In the genomic region with DNA sequence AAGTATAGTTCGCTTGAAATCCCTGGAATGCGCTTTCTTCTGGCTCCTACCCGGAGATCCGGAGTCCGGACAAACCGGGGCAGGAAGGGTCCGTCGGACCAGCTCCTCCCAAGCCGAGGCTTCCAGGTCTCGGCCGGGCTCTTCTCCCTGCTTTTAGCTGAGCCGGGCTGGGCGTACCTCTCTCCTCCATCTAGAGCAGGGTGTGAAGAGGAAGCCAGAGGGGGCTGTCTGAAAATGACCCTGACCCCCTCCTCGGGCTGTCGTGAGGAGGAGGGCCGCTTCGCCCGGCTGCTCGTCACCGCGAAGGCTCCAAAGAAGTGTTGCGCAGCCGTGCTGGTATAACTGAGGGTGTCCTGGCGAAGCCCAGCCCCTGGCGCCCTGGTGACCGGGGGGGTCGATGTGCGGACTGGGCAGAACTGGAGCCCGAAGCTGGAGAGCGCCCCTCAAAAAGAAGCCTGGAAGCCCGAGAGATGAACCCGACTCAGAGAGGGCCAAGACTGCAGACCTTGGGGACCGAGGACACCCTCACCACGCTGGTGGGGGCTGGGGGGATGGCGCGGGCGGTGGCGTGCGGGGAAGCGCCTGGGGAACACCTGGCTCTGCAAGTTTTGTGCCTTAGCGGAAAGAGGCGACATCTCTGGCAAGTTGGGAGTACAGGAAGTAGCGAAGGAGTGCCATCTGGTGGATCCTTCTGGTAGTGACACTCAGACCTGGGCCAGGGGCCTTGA, we compare ENCODE assay signal across 7 cellular contexts. TPM values are rescaled to one million over a fixed set of nuclear protein-coding genes. Genes with fewer than 3 reads are reported as not detected.
DNase-seq lines count a peak whose midpoint lies in the region; ATAC-seq, FAIRE-seq and TF ChIP-seq lines count a peak whose summit lies in the region.

No MANE protein-coding gene starts in this region.

- H3K9ac ChIP-seq in HUES6 (ENCODE audit: low read length): peak overlapping the region; percentile 37
- H3K9ac ChIP-seq in fibroblast of lung (ENCODE audit: insufficient read depth, low read length): peak overlapping the region; percentile 52

- no peak for TF ChIP-seq POLR2A in GM12891 (IDR thresholded peaks at IDR 0.05; ENCODE audit: low read depth, low read length)

- H3K4me1 ChIP-seq in HUES6 (ENCODE audit: control insufficient read depth, insufficient read depth, low read length): peaks cover 28% of the 10 kb centered on the region
- H3K4me1 ChIP-seq in PC-9 (replicated peaks; ENCODE audit: insufficient read depth): peaks cover 16% of the 10 kb centered on the region
- H3K4me1 ChIP-seq in fibroblast of lung (ENCODE audit: control insufficient read depth, extremely low read depth, insufficient read depth, low read length): peaks cover 7% of the 10 kb centered on the region

- BruUV-seq in PC-9 (replicated peaks; lab: Mats Ljungman, UMichigan): TSS peak; percentile 72

- POLR2A ChIA-PET in PC-9 (lab: Charles Lee; ENCODE audit: unreplicated experiment): interaction anchor here (0.5 to 0.6 kb wide), 3 partner anchors 9 to 1047 kb away, joined by 3 to 7 read pairs (median 5); no protein-coding TSS in a partner anchor
- POLR2A ChIA-PET in naive thymus-derived CD8-positive, alpha-beta T cell (lab: Charles Lee): interaction anchor here (1.0 kb wide), 1 partner anchor 26 kb away, joined by 5 read pairs; no protein-coding TSS in a partner anchor

- H3K27ac ChIP-seq in HUES6 (ENCODE audit: low read depth, low read length) (no peak overlapping the region), PC-9 (no peak overlapping the region), fibroblast of lung (ENCODE audit: insufficient read depth, low read length) (peak overlapping the region; percentile 56)

- H3K9me3 ChIP-seq in HUES6 (ENCODE audit: control insufficient read depth, insufficient read depth, low read depth, low read length) (no peaks in the 10 kb centered on the region), PC-9 (ENCODE audit: insufficient read depth, low read depth) (no peaks in the 10 kb centered on the region), fibroblast of lung (ENCODE audit: control insufficient read depth, insufficient read depth, low read depth, low read length) (no peaks in the 10 kb centered on the region)

- peak; percentile 79 for FAIRE-seq in GM12891 (lab: Jason Lieb, UNC)

- H3K36me3 Mint-ChIP-seq in naive thymus-derived CD8-positive, alpha-beta T cell: no peaks in the 10 kb centered on the region
- no peaks in the 10 kb centered on the region for H3K36me3 Mint-ChIP-seq in stimulated activated naive B cell treated with anti-CD40 and anti-IgM and Interleukin-4, amounts not matched to agents 10 μg/mL and 1 μg/mL and 100 μg/mL, for 72 hours

- H3K36me3 ChIP-seq in HUES6 (ENCODE audit: control insufficient read depth, insufficient read depth, low read length) (no peaks in the 10 kb centered on the region), PC-9 (ENCODE audit: low read depth) (no peaks in the 10 kb centered on the region), fibroblast of lung (ENCODE audit: control insufficient read depth, insufficient read depth, low read length) (no peaks in the 10 kb centered on the region)

- DNase-seq in GM12891 (ENCODE audit: insufficient read length, low spot score) (peak; percentile 72), PC-9 (peak; percentile 70 to 75), fibroblast of lung (ENCODE audit: low read depth in 2 of 2) (peak; percentile 70 to 85)
- peak; percentile 87 to 89 for DNase-seq in activated T-cell treated with anti-CD3 and anti-CD28 coated beads, Interleukin-2, amount 50 U/mL, for 48 hours
- peak; percentile 53 to 88 (median 74) for DNase-seq in naive thymus-derived CD8-positive, alpha-beta T cell
- peak; percentile 58 for DNase-seq in stimulated activated naive B cell treated with anti-CD40 and anti-IgM and Interleukin-4, amounts not matched to agents 10 μg/mL and 1 μg/mL and 100 μg/mL, for 72 hours

- peak overlapping the region; percentile 86 to 95 (median 90) for H3K4me3 Mint-ChIP-seq in naive thymus-derived CD8-positive, alpha-beta T cell
- peak overlapping the region; percentile 88 to 89 for H3K4me3 Mint-ChIP-seq in stimulated activated naive B cell treated with anti-CD40 and anti-IgM and Interleukin-4, amounts not matched to agents 10 μg/mL and 1 μg/mL and 100 μg/mL, for 72 hours

- CTCF ChIA-PET in PC-9 (lab: Charles Lee): interaction anchor here (0.5 to 1.5 kb wide), 3 partner anchors 18 to 74 kb away, joined by 3 to 13 read pairs (median 6); no protein-coding TSS in a partner anchor

- H3K4me2 ChIP-seq in PC-9 (peak overlapping the region; percentile 95), fibroblast of lung (ENCODE audit: extremely low read depth, insufficient read depth, low read length) (peak overlapping the region; percentile 86)

- peaks cover 9 to 48% (median 27%) of the 10 kb centered on the region in 4 donors for H3K4me1 Mint-ChIP-seq in naive thymus-derived CD8-positive, alpha-beta T cell
- H3K4me1 Mint-ChIP-seq in stimulated activated naive B cell treated with anti-CD40 and anti-IgM and Interleukin-4, amounts not matched to agents 10 μg/mL and 1 μg/mL and 100 μg/mL, for 72 hours: peaks cover 34 to 65% of the 10 kb centered on the region in 2 donors

- H3K27me3 Mint-ChIP-seq in naive thymus-derived CD8-positive, alpha-beta T cell: peaks cover 24 to 58% (median 37%) of the 10 kb centered on the region in 5 donors
- peaks cover 27 to 49% of the 10 kb centered on the region in 2 donors for H3K27me3 Mint-ChIP-seq in stimulated activated naive B cell treated with anti-CD40 and anti-IgM and Interleukin-4, amounts not matched to agents 10 μg/mL and 1 μg/mL and 100 μg/mL, for 72 hours

- peak overlapping the region in 4 of 10 donors; percentile 37 to 50 (median 46) for H3K27ac Mint-ChIP-seq in naive thymus-derived CD8-positive, alpha-beta T cell
- H3K27ac Mint-ChIP-seq in stimulated activated naive B cell treated with anti-CD40 and anti-IgM and Interleukin-4, amounts not matched to agents 10 μg/mL and 1 μg/mL and 100 μg/mL, for 72 hours: peak overlapping the region; percentile 85

- no peaks in the 10 kb centered on the region for H3K9me3 Mint-ChIP-seq in naive thymus-derived CD8-positive, alpha-beta T cell
- no peaks in the 10 kb centered on the region for H3K9me3 Mint-ChIP-seq in stimulated activated naive B cell treated with anti-CD40 and anti-IgM and Interleukin-4, amounts not matched to agents 10 μg/mL and 1 μg/mL and 100 μg/mL, for 72 hours

- H3K9me2 ChIP-seq in PC-9 (ENCODE audit: insufficient read depth): no peaks in the 10 kb centered on the region

- TF ChIP-seq CTCF in PC-9 (conservative IDR thresholded peaks at IDR 0.05) (peak; percentile 74), fibroblast of lung (conservative IDR thresholded peaks at IDR 0.05 in 1 of 2, IDR thresholded peaks at IDR 0.05 in 1 of 2; ENCODE audit: low read depth in 1 of 2, low read length in 2 of 2) (peak; percentile 82 to 89)

- intact Hi-C loops in PC-9 (cut with micrococcal nuclease; ENCODE audit: unreplicated experiment): loop anchor here (1.0 to 5.0 kb wide), 2 partner anchors 35 to 48 kb away; a partner anchor contains a TSS

- no peaks in the 10 kb centered on the region for H4K20me1 ChIP-seq in PC-9 (ENCODE audit: insufficient read depth)
- H4K20me1 ChIP-seq in fibroblast of lung (ENCODE audit: control insufficient read depth, extremely low read depth, insufficient read depth, low read length): no peaks in the 10 kb centered on the region

- H3F3A ChIP-seq in PC-9 (ENCODE audit: insufficient read depth, low read depth): peaks cover 12% of the 10 kb centered on the region; the same call in 1 of the 2 replicates

- H3K79me2 ChIP-seq in PC-9 (ENCODE audit: low read depth) (peaks cover 9% of the 10 kb centered on the region; the same call in 1 of the 2 replicates), fibroblast of lung (ENCODE audit: control insufficient read depth, insufficient read depth, low read length) (no peaks in the 10 kb centered on the region)

- H3K27me3 ChIP-seq in HUES6 (ENCODE audit: control insufficient read depth, insufficient read depth, low read length): peaks cover 63% of the 10 kb centered on the region
- no peaks in the 10 kb centered on the region for H3K27me3 ChIP-seq in PC-9 (ENCODE audit: insufficient read depth, low read depth)
- H3K27me3 ChIP-seq in fibroblast of lung (ENCODE audit: control insufficient read depth, insufficient read depth, low read length): no peaks in the 10 kb centered on the region

- H3K4me3 ChIP-seq in HUES6 (ENCODE audit: low read depth, low read length) (peak overlapping the region; percentile 79), PC-9 (peak overlapping the region; percentile 82), fibroblast of lung (replicated peaks in 1 of 4; ENCODE audit: control extremely low read depth in 1 of 4, insufficient read depth in 1 of 4, low read depth in 3 of 4, low read length in 4 of 4) (peak overlapping the region; percentile 38 to 65 (median 54))

- H2AFZ ChIP-seq in PC-9: peak overlapping the region; percentile 87
- peak overlapping the region; percentile 46 for H2AFZ ChIP-seq in fibroblast of lung (ENCODE audit: low read length)

- ATAC-seq in naive thymus-derived CD8-positive, alpha-beta T cell: peak; percentile 73 to 77
- peak; percentile 57 to 65 for ATAC-seq in stimulated activated naive B cell treated with anti-CD40 and anti-IgM and Interleukin-4, amounts not matched to agents 10 μg/mL and 1 μg/mL and 100 μg/mL, for 72 hours (replicated peaks)

RNA-seq across cellular contexts. Expression of a gene that starts 5.7 kb away (rescaled TPM):
- polyA plus RNA-seq in GM12891 (2012; ENCODE audit: low read depth, missing spikeins): 1.2 TPM
- total RNA-seq in PC-9 (2021) (19.7 and 21.2 TPM in 2 replicates), fibroblast of lung (14.4 and 19.8 TPM in 2 replicates)
- 4.6 and 15.3 TPM in 2 replicates for polyA plus RNA-seq in fibroblast of lung
- 6.7 and 26.3 TPM in 2 replicates for polyA plus RNA-seq in fibroblast of lung (2012)
- polyA minus RNA-seq in fibroblast of lung (ENCODE audit: low replicate concordance): 17.1 and 35.7 TPM in 2 replicates
- not detected for total RNA-seq in naive thymus-derived CD8-positive, alpha-beta T cell
- not detected for polyA plus RNA-seq in naive thymus-derived CD8-positive, alpha-beta T cell

RNA-seq across cellular contexts. Expression of a gene that starts 36.5 kb away (rescaled TPM):
- polyA plus RNA-seq in GM12891 (2012; ENCODE audit: low read depth, missing spikeins): 0.46 TPM
- 30.6 and 35.2 TPM in 2 replicates for total RNA-seq in PC-9 (2021)
- total RNA-seq in fibroblast of lung: 39.3 and 55.0 TPM in 2 replicates
- polyA plus RNA-seq in fibroblast of lung: 79.3 and 90.9 TPM in 2 replicates
- 48.7 and 51.3 TPM in 2 replicates for polyA plus RNA-seq in fibroblast of lung (2012)
- 125 and 157 TPM in 2 replicates for polyA minus RNA-seq in fibroblast of lung (ENCODE audit: low replicate concordance)
- total RNA-seq in naive thymus-derived CD8-positive, alpha-beta T cell: 10 to 100 TPM; 63.1 to 66.9 TPM
- 10 to 100 TPM in 2 of 3 donors, 1 to 10 TPM in 1; 9.9 to 11.5 (median 11.2) TPM for polyA plus RNA-seq in naive thymus-derived CD8-positive, alpha-beta T cell

RNA-seq across cellular contexts. Expression of a gene that starts 36.6 kb away (rescaled TPM):
- 0.03 TPM for polyA plus RNA-seq in GM12891 (2012; ENCODE audit: low read depth, missing spikeins)
- total RNA-seq in PC-9 (2021): 2.3 and 2.8 TPM in 2 replicates
- total RNA-seq in fibroblast of lung: 1.3 TPM in 2 replicates
- 0.42 and 0.50 TPM in 2 replicates for polyA plus RNA-seq in fibroblast of lung
- 1.0 and 1.4 TPM in 2 replicates for polyA plus RNA-seq in fibroblast of lung (2012)
- polyA minus RNA-seq in fibroblast of lung (ENCODE audit: low replicate concordance): 0.08 TPM in 1 of 2 replicates, not detected in the other
- 1 to 10 TPM; 1.3 to 1.4 TPM for total RNA-seq in naive thymus-derived CD8-positive, alpha-beta T cell
- polyA plus RNA-seq in naive thymus-derived CD8-positive, alpha-beta T cell: 1 to 10 TPM in 1 of 3 donors, under 1 TPM in 2; 0.39 to 1.1 (median 0.89) TPM

Comparison
In these comparisons a context has a peak if more than half of its experiments do, and no peak if none do; other contexts are left out.
1. RNA of a gene that starts 5.7 kb away (total RNA-seq): 14.4 to 19.8 TPM in fibroblast of lung and 19.7 to 21.2 TPM in PC-9; not detected in naive thymus-derived CD8-positive, alpha-beta T cell; every median in the first group is over 10 times any median in the second.
2. Peak in every context shown above with its lines, with median percentiles within 50 percentile points of each other: DNase-seq and H3K4me3 ChIP-seq.